In genomic region chr19:50333235-50333736, GRCh38 we compare ENCODE assay signal across 8 cellular contexts. TPM values are rescaled to one million over a fixed set of nuclear protein-coding genes. Genes with fewer than 3 reads are reported as not detected.
A peak's percentile ranks its signal among the peaks of the same experiment; 100 is the strongest.
DNase-seq lines count a peak whose midpoint lies in the region; ATAC-seq and TF ChIP-seq lines count a peak whose summit lies in the region.

No MANE protein-coding gene starts in this region.

- CTCF ChIA-PET in BJ (lab: Yijun Ruan, JAX): interaction anchor here (1.0 to 1.2 kb wide), 3 partner anchors 11 to 41 kb away, joined by 3 to 5 read pairs (median 3); no protein-coding TSS in a partner anchor

- H3K4me1 ChIP-seq in RWPE2 (ENCODE audit: insufficient read depth, poor library complexity, severe bottlenecking) (no peaks in the 10 kb centered on the region), subcutaneous abdominal adipose tissue (ENCODE audit: control insufficient read depth in 5 of 5, insufficient read depth in 5 of 5, low read length in 5 of 5) (peaks cover 3 to 45% (median 32%) of the 10 kb centered on the region in 5 donors)

- ATAC-seq in HG03558 (IDR thresholded peaks at IDR 0.05; ENCODE audit: extremely low read depth, unreplicated experiment): peak; percentile 35
- peak; percentile 66 for ATAC-seq in RWPE2 (ENCODE audit: low read depth)

- POLR2A ChIA-PET in BJ (lab: Charles Lee): no interaction called here

- DNase-seq in BJ (ENCODE audit: low read depth) (no peak), GM19238 (ENCODE audit: insufficient read length, low spot score) (peak; percentile 74), RWPE2 (ENCODE audit: low spot score) (peak; percentile 91), germinal center (ENCODE audit: low spot score) (peak; percentile 83), occipital lobe (lab: John Stamatoyannopoulos, UW) (peak; percentile 90)
- peak; percentile 76 for DNase-seq in activated gamma-delta T cell treated with anti-CD3 and anti-CD28 coated beads, Interleukin-2, amount 50 U/mL, for 16 hours (ENCODE audit: low read depth)

- H3K27ac ChIP-seq in RWPE2 (ENCODE audit: poor library complexity, severe bottlenecking): no peak overlapping the region
- H3K27ac ChIP-seq in subcutaneous abdominal adipose tissue (ENCODE audit: low read depth, low read length): no peak overlapping the region

- no peaks in the 10 kb centered on the region for H3K9me3 ChIP-seq in RWPE2 (ENCODE audit: severe bottlenecking)
- no peaks in the 10 kb centered on the region for H3K9me3 ChIP-seq in subcutaneous abdominal adipose tissue (ENCODE audit: control insufficient read depth in 5 of 5, low read length in 5 of 5)

- H3K4me3 ChIP-seq in BJ (ENCODE audit: low read depth, low read length): peak overlapping the region; percentile 42
- H3K4me3 ChIP-seq in RWPE2 (ENCODE audit: severe bottlenecking): peak overlapping the region; percentile 35
- peak overlapping the region; percentile 71 to 78 (median 73) for H3K4me3 ChIP-seq in subcutaneous abdominal adipose tissue (ENCODE audit: low read depth in 1 of 5, low read length in 5 of 5)

- H3K36me3 ChIP-seq in BJ (ENCODE audit: control insufficient read depth, insufficient read depth, low read length) (no peaks in the 10 kb centered on the region), RWPE2 (ENCODE audit: low read depth) (no peaks in the 10 kb centered on the region), subcutaneous abdominal adipose tissue (ENCODE audit: control insufficient read depth in 5 of 5, insufficient read depth in 5 of 5, low read length in 5 of 5) (no peaks in the 10 kb centered on the region)

- H3K27me3 ChIP-seq in BJ (ENCODE audit: control insufficient read depth, insufficient read depth, low read length) (peaks cover 22% of the 10 kb centered on the region), RWPE2 (ENCODE audit: insufficient read depth, poor library complexity, severe bottlenecking) (peaks cover 33% of the 10 kb centered on the region), subcutaneous abdominal adipose tissue (ENCODE audit: control insufficient read depth in 5 of 5, insufficient read depth in 4 of 5, low read length in 5 of 5) (peaks cover 12 to 41% (median 30%) of the 10 kb centered on the region in 5 donors)

- peak overlapping the region in 2 of 5 donors; percentile 59 for H3K9ac ChIP-seq in subcutaneous abdominal adipose tissue (ENCODE audit: low read length in 5 of 5)

- no peak for TF ChIP-seq CTCF in BJ (IDR thresholded peaks at IDR 0.05; ENCODE audit: insufficient read depth, low read depth, low read length)
- TF ChIP-seq CTCF in RWPE2 (IDR thresholded peaks at IDR 0.05; ENCODE audit: poor library complexity, severe bottlenecking): no peak

RNA-seq across cellular contexts. Expression of gene KCNC3, which starts 4.1 kb away (rescaled TPM):
- 0.02 and 0.04 TPM in 2 replicates for polyA plus RNA-seq in BJ (2011; rRNA removed)
- polyA minus RNA-seq in BJ (2011; rRNA and poly(A)+ RNA removed): 0.19 and 0.21 TPM in 2 replicates
- 2.3 TPM for total RNA-seq in occipital lobe

RNA-seq across cellular contexts. Expression of gene NAPSA, which starts 32.2 kb away (rescaled TPM):
- polyA plus RNA-seq in BJ (2011; rRNA removed): 0.32 and 0.38 TPM in 2 replicates
- polyA minus RNA-seq in BJ (2011; rRNA and poly(A)+ RNA removed): 0.09 TPM in 1 of 2 replicates, not detected in the other
- total RNA-seq in occipital lobe: 0.16 TPM

RNA-seq across cellular contexts. Expression of gene NR1H2, which starts 43.0 kb away (rescaled TPM):
- polyA plus RNA-seq in BJ (2011; rRNA removed): 51.2 and 78.4 TPM in 2 replicates
- polyA minus RNA-seq in BJ (2011; rRNA and poly(A)+ RNA removed): 37.8 and 56.8 TPM in 2 replicates
- 18.9 TPM for total RNA-seq in occipital lobe

RNA-seq across cellular contexts. Expression of gene POLD1, which starts 50.9 kb away (rescaled TPM):
- 4.7 and 10.8 TPM in 2 replicates for polyA plus RNA-seq in BJ (2011; rRNA removed)
- polyA minus RNA-seq in BJ (2011; rRNA and poly(A)+ RNA removed): 16.5 and 17.0 TPM in 2 replicates
- 17.5 TPM for total RNA-seq in occipital lobe
